Comparison of ENCODE assay signal across 9 cellular contexts in genomic region chr1:19179597-19180271, GRCh38. TPM values are rescaled to one million over a fixed set of nuclear protein-coding genes. Genes with fewer than 3 reads are reported as not detected.
DNase-seq lines count a peak whose midpoint lies in the region; ATAC-seq, FAIRE-seq and TF ChIP-seq lines count a peak whose summit lies in the region.
"Had no signal": no experiment of that assay in that cellular context is flagged by ENCODE, and none has a peak within 500 bp of the region (broad histone marks: within the 10 kb centered on the region; RNA-seq: fewer than 3 reads in every experiment).

No MANE protein-coding gene starts in this region.

- no peaks in the 10 kb centered on the region for H3K4me1 ChIP-seq in RWPE2 (ENCODE audit: insufficient read depth, poor library complexity, severe bottlenecking)
- no peaks in the 10 kb centered on the region for H3K4me1 ChIP-seq in endodermal cell (ENCODE audit: control insufficient read depth, insufficient read depth, low read length)
- no peaks in the 10 kb centered on the region for H3K4me1 ChIP-seq in pancreas

- H3K27ac ChIP-seq in RWPE2 (ENCODE audit: poor library complexity, severe bottlenecking) (no peak overlapping the region), endodermal cell (ENCODE audit: low read depth, low read length) (no peak overlapping the region), pancreas (no peak overlapping the region)

- DNase-seq in stimulated activated naive CD4-positive, alpha-beta T cell (lab: John Stamatoyannopoulos, UW) = peak in 5 of 6 experiments; percentile 12 to 74 (median 45)
- no peak for DNase-seq in stimulated activated naive CD4-positive, alpha-beta T cell treated with Interleukin-2 at 50 U/mL for 16 hours (lab: John Stamatoyannopoulos, UW)
- DNase-seq in RWPE2 (ENCODE audit: low spot score) (no peak), endodermal cell (no peak), pancreas (no peak), DMS79 (lab: John Stamatoyannopoulos, UW) (no peak), HuH-7.5 (ENCODE audit: low spot score) (no peak)

- H3K4me1 Mint-ChIP-seq in endodermal cell = no peaks in the 10 kb centered on the region

- no peaks in the 10 kb centered on the region for H3K27me3 Mint-ChIP-seq in endodermal cell (ENCODE audit: insufficient read depth)
- H3K27me3 Mint-ChIP-seq: dendritic cell treated with granulocyte-macrophage colony-stimulating factor and Interleukin-4, amounts not matched to agents 40 ng/mL and 50 ng/mL, for 4 days had no signal

- no peak overlapping the region for H3K9ac ChIP-seq in endodermal cell (ENCODE audit: extremely low read depth, low read length, poor library complexity, severe bottlenecking)

- H3K36me3 ChIP-seq in RWPE2 (ENCODE audit: low read depth) = peaks cover 91% of the 10 kb centered on the region
- H3K36me3 ChIP-seq in endodermal cell (ENCODE audit: control insufficient read depth, insufficient read depth, low read length) = peaks cover 100% of the 10 kb centered on the region
- peaks cover 3 to 65% (median 49%) of the 10 kb centered on the region in 3 donors for H3K36me3 ChIP-seq in pancreas

- no peak for FAIRE-seq in pancreas (lab: Jason Lieb, UNC)

- H3K27me3 ChIP-seq in RWPE2 (ENCODE audit: insufficient read depth, poor library complexity, severe bottlenecking) (no peaks in the 10 kb centered on the region), endodermal cell (ENCODE audit: control insufficient read depth, insufficient read depth, low read length, poor library complexity, severe bottlenecking) (no peaks in the 10 kb centered on the region), pancreas (no peaks in the 10 kb centered on the region)

- H3K4me3 ChIP-seq in RWPE2 (ENCODE audit: severe bottlenecking) (no peak overlapping the region), endodermal cell (ENCODE audit: low read length) (no peak overlapping the region), pancreas (no peak overlapping the region)

- H3K36me3 Mint-ChIP-seq in endodermal cell (ENCODE audit: low read depth) = peaks cover 75% of the 10 kb centered on the region

- 86 to 100% methylated on average over 5 to 8 of the region's 8 CpGs for WGBS in endodermal cell (ENCODE audit: insufficient coverage in 1 of 2, insufficient read length in 1 of 2), 2 experiments
- WGBS in pancreas, 2 donors = 83 to 87% methylated on average over 8 of the region's 8 CpGs

- no peak overlapping the region for H3K27ac Mint-ChIP-seq in endodermal cell
- H3K27ac Mint-ChIP-seq: dendritic cell treated with granulocyte-macrophage colony-stimulating factor and Interleukin-4, amounts not matched to agents 40 ng/mL and 50 ng/mL, for 4 days had no signal

- TF ChIP-seq CTCF in RWPE2 (IDR thresholded peaks at IDR 0.05; ENCODE audit: poor library complexity, severe bottlenecking) = peak; percentile 21
- TF ChIP-seq CTCF in endodermal cell (conservative IDR thresholded peaks at IDR 0.05) = peak; percentile 69
- no peak for TF ChIP-seq CTCF in pancreas (IDR thresholded peaks at IDR 0.05)

- no peaks in the 10 kb centered on the region for H3K9me3 ChIP-seq in RWPE2 (ENCODE audit: severe bottlenecking)
- no peaks in the 10 kb centered on the region for H3K9me3 ChIP-seq in endodermal cell (ENCODE audit: control insufficient read depth, low read length)
- no peaks in the 10 kb centered on the region for H3K9me3 ChIP-seq in pancreas

- H3K4me3 Mint-ChIP-seq in endodermal cell = no peak overlapping the region
- H3K4me3 Mint-ChIP-seq: dendritic cell treated with granulocyte-macrophage colony-stimulating factor and Interleukin-4, amounts not matched to agents 40 ng/mL and 50 ng/mL, for 4 days had no signal

- no peaks in the 10 kb centered on the region for H3K9me3 Mint-ChIP-seq in endodermal cell
- H3K9me3 Mint-ChIP-seq: dendritic cell treated with granulocyte-macrophage colony-stimulating factor and Interleukin-4, amounts not matched to agents 40 ng/mL and 50 ng/mL, for 4 days had no signal

- ATAC-seq in RWPE2 (ENCODE audit: low read depth) = no peak
- ATAC-seq in pancreas = peak in 3 of 4 donors; percentile 39 to 74 (median 54)
- ATAC-seq in GM18868 (IDR thresholded peaks at IDR 0.05; ENCODE audit: unreplicated experiment) = no peak

- intact Hi-C loops in pancreas (cut with DNase I) = no loop called here

RNA-seq across cellular contexts. Expression of gene UBR4, which starts 30.3 kb away (rescaled TPM):
- total RNA-seq in endodermal cell (100 to 1,000 TPM; 148 to 151 TPM), pancreas (10 to 100 TPM; 45.3 to 69.6 (median 62.9) TPM)
- 97.7 TPM for polyA plus RNA-seq in endodermal cell (2013, experiment 1 of 2)
- polyA plus RNA-seq in endodermal cell (2013, experiment 2 of 2) = 88.6 TPM
- 100 to 1,000 TPM in 1 of 2 donors, 10 to 100 TPM in 1; 98.4 to 140 TPM for polyA plus RNA-seq in pancreas

Comparison
In these comparisons a context has a peak if more than half of its experiments do, and no peak if none do; other contexts are left out.
1. DNase-seq: peak in stimulated activated naive CD4-positive, alpha-beta T cell (5 of 6); none in stimulated activated naive CD4-positive, alpha-beta T cell treated with Interleukin-2 at 50 U/mL for 16 hours (single experiment), RWPE2 (single experiment), endodermal cell (single experiment), pancreas (0 of 6), DMS79 (single experiment) and HuH-7.5 (single experiment).
2. ATAC-seq: peak in pancreas (3 of 4); none in RWPE2 (single experiment) and GM18868 (single experiment).
3. CTCF ChIP-seq: peak in RWPE2 (single experiment) and endodermal cell (single experiment); none in pancreas (0 of 4).